ENCODE assay signal across 8 cellular contexts in the genomic region with DNA sequence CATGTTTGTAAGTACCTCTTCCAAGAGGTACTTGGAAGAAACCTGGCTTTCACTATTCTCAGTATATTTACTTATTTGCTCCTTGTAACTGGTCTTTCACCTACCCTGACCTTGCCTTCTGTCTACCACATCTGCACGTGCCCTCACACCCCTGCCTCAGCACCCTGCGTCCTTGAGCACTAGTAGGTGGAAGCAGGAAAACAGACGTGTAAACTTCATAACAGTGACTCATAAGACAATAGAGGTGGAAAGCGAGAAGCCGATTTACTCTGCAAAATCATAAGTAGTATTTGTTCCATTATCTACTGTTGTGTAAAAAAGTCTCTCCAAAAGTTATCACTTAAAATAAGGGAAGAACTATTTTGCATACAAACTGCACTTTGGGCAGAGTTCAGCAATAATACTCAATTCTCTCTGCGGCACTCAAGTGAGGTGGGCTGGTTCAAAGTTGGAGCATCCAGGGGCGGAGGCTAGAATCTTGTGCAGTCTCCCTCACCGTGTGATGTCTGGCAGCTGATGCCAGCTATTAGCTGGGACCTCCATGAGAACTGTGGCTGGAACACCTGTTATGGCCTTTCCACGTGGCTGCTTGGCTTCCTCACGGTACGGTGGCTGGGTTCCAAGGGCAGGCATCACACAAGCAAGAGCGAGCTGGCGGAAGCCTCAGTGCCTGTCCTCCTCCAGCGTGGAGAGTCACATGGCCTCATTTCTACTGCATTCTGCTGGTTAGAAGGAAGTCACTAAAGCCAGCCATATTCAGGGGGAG. TPM values are rescaled to one million over a fixed set of nuclear protein-coding genes. Genes with fewer than 3 reads are reported as not detected.
DNase-seq lines count a peak whose midpoint lies in the region; ATAC-seq, FAIRE-seq and TF ChIP-seq lines count a peak whose summit lies in the region.

No MANE protein-coding gene starts in this region.

- H3K4me3 ChIP-seq in Jurkat, Clone E6-1 (ENCODE audit: low read length): no peak overlapping the region
- no peak overlapping the region for H3K4me3 ChIP-seq in K562

- TF ChIP-seq RAD21 in K562 (CRISPR knock-in tag; conservative IDR thresholded peaks at IDR 0.05 in 1 of 2, IDR thresholded peaks at IDR 0.05 in 1 of 2): no peak

- H3K9me1 ChIP-seq in K562 (ENCODE audit: control insufficient read depth, insufficient read depth, low read length): no peaks in the 10 kb centered on the region

- no peak overlapping the region for H3K27ac ChIP-seq in K562 (ENCODE audit: extremely low read depth, low read depth, low read length)

- BruUV-seq in K562 (replicated peaks; lab: Mats Ljungman, UMichigan): no TSS peak

- intact Hi-C loops in K562 (cut with micrococcal nuclease): no loop called here

- WGBS in K562 (ENCODE audit: insufficient coverage, low coverage, missing lambda C conversion rate): 62% methylated on average over 14 of the region's 14 CpGs

- H3K36me3 Mint-ChIP-seq in T-helper 2 cell treated with Interferon-gamma antibody and Interleukin-4, amounts not matched to agents 5 μg/mL and 100 μg/mL, for 36 hours (ENCODE audit: low read depth): peaks cover 23% of the 10 kb centered on the region

- H3K4me1 ChIP-seq in K562 (replicated peaks in 1 of 2; ENCODE audit: control insufficient read depth in 2 of 2, insufficient read depth in 2 of 2, low read length in 2 of 2): peaks cover 0 to 4% of the 10 kb centered on the region in 2 experiments; a peak in 2 of 5 replicates

- in situ Hi-C loops in K562 (cut with MboI): no loop called here

- TF ChIP-seq EP300 in K562 (IDR thresholded peaks at IDR 0.05; ENCODE audit: low read length): no peak

- H3K4me2 ChIP-seq in K562 (ENCODE audit: insufficient read depth, low read length): no peak overlapping the region

- H4K20me1 ChIP-seq in K562 (replicated peaks; ENCODE audit: control insufficient read depth, insufficient read depth, low read length): no peaks in the 10 kb centered on the region; the same call in 1 of the 2 replicates

- ATAC-seq in GM18867 (IDR thresholded peaks at IDR 0.05; ENCODE audit: unreplicated experiment): peak; percentile 61
- peak; percentile 48; the same call in 2 of the 3 replicates for ATAC-seq in K562
- ATAC-seq in HG03469 (IDR thresholded peaks at IDR 0.05; ENCODE audit: unreplicated experiment): no peak

- H3K4me1 Mint-ChIP-seq in T-helper 2 cell treated with Interferon-gamma antibody and Interleukin-4, amounts not matched to agents 5 μg/mL and 100 μg/mL, for 36 hours (ENCODE audit: low read depth): peaks cover 38% of the 10 kb centered on the region

- H3K9me3 Mint-ChIP-seq in T-helper 2 cell treated with Interferon-gamma antibody and Interleukin-4, amounts not matched to agents 5 μg/mL and 100 μg/mL, for 36 hours: no peaks in the 10 kb centered on the region

- POLR2A ChIA-PET in K562 (lab: Yijun Ruan, JAX): interaction anchor here (0.6 to 2.0 kb wide), 2 partner anchors 19 to 801 kb away, joined by 3 to 4 read pairs; no protein-coding TSS in a partner anchor

- no peak for TF ChIP-seq POLR2A in K562 (conservative IDR thresholded peaks at IDR 0.05)

- TF ChIP-seq CTCF in K562 (IDR thresholded peaks at IDR 0.05 in 2 of 3, conservative IDR thresholded peaks at IDR 0.05 in 1 of 3; ENCODE audit: insufficient read depth in 2 of 3, low read depth in 1 of 3, low read length in 3 of 3): no peak

- peak overlapping the region; percentile 28 for H2AFZ ChIP-seq in K562 (ENCODE audit: low read depth, low read length)

- H3K27ac Mint-ChIP-seq in T-helper 2 cell treated with Interferon-gamma antibody and Interleukin-4, amounts not matched to agents 5 μg/mL and 100 μg/mL, for 36 hours: peak overlapping the region; percentile 88

- peak overlapping the region in 1 of 2 experiments; percentile 79; a peak in 2 of 4 replicates for H3K9ac ChIP-seq in K562 (ENCODE audit: insufficient read depth in 1 of 2, low read depth in 2 of 2, low read length in 2 of 2)

- no peaks in the 10 kb centered on the region; the same call in 2 of the 3 replicates for H3K79me2 ChIP-seq in K562 (ENCODE audit: control insufficient read depth, insufficient read depth, low read length)

- H3K27me3 ChIP-seq in K562 (ENCODE audit: control insufficient read depth in 2 of 2, insufficient read depth in 2 of 2, low read length in 2 of 2): no peaks in the 10 kb centered on the region

- DNase-seq in Jurkat, Clone E6-1 (ENCODE audit: low read depth, low spot score): peak; percentile 57
- peak; percentile 58 for DNase-seq in T-helper 2 cell treated with Interferon-gamma antibody and Interleukin-4, amounts not matched to agents 5 μg/mL and 100 μg/mL, for 36 hours (ENCODE audit: low spot score)
- DNase-seq in K562 (ENCODE audit: extremely low read depth in 1 of 4, low spot score in 3 of 4) (no peak), medulla oblongata (ENCODE audit: extremely low spot score) (peak; percentile 86), HuH-7.5 (ENCODE audit: low spot score) (no peak)
- peak; percentile 21 to 35 for DNase-seq in stimulated activated CD8-positive, alpha-beta memory T cell treated with anti-CD3 and anti-CD28 coated beads, Interleukin-7, amount 100 ng/mL, for 4 hours (ENCODE audit: low read depth in 2 of 2)

- no peak for FAIRE-seq in K562 (lab: Jason Lieb, UNC)

- H3K4me3 Mint-ChIP-seq in T-helper 2 cell treated with Interferon-gamma antibody and Interleukin-4, amounts not matched to agents 5 μg/mL and 100 μg/mL, for 36 hours: peak overlapping the region; percentile 83

- H3K36me3 ChIP-seq in K562 (ENCODE audit: control insufficient read depth, insufficient read depth, low read length): no peaks in the 10 kb centered on the region

- no peaks in the 10 kb centered on the region for H3K9me3 ChIP-seq in K562 (replicated peaks; ENCODE audit: control insufficient read depth, insufficient read depth, low read depth, low read length)

- no peaks in the 10 kb centered on the region for H3K27me3 Mint-ChIP-seq in T-helper 2 cell treated with Interferon-gamma antibody and Interleukin-4, amounts not matched to agents 5 μg/mL and 100 μg/mL, for 36 hours (ENCODE audit: low read depth)

- CTCF ChIA-PET in K562 (lab: Yijun Ruan, JAX; ENCODE audit: low intra/inter-chr PET ratio): no interaction called here

RNA-seq across cellular contexts. Expression of gene PACS1, which starts 30.4 kb away (rescaled TPM):
- 33.5 TPM for polyA plus RNA-seq in Jurkat, Clone E6-1 (2012; ENCODE audit: insufficient read depth, insufficient read length)
- total RNA-seq in K562 (2011; cell fraction: chromatin; rRNA removed; ENCODE audit: low replicate concordance): 112 and 174 TPM in 2 replicates
- 70.5 and 77.0 TPM in 2 replicates for total RNA-seq in K562 (2011; cell fraction: nucleolus; rRNA removed)
- total RNA-seq in K562 (2011; cell fraction: nucleoplasm; rRNA removed): 73.4 and 92.7 TPM in 2 replicates
- total RNA-seq in K562 (2014; rRNA removed): 7.3 and 8.5 TPM in 2 replicates
- 6.6 and 12.0 TPM in 2 replicates for total RNA-seq in K562 (2014; rRNA removed; fragmentation: Illumina TruSeq; extraction: Trizol)
- 6.5 and 8.2 TPM in 2 replicates for total RNA-seq in K562 (2015; rRNA removed; fragmentation: Illumina TruSeq; extraction: Trizol)
- total RNA-seq in K562 (2021): 25.6 and 28.1 TPM in 2 replicates
- polyA plus RNA-seq in K562 (2011; rRNA removed): 11.2 and 15.2 TPM in 2 replicates
- polyA plus RNA-seq in K562 (2011; cell fraction: cytosol; rRNA removed): 6.4 and 9.1 TPM in 2 replicates
- 21.1 and 26.5 TPM in 2 replicates for polyA plus RNA-seq in K562 (2011; cell fraction: nucleus; rRNA removed)
- polyA plus RNA-seq in K562 (2012): 18.7 and 25.8 TPM in 2 replicates
- polyA plus RNA-seq in K562 (2014; fragmentation: Illumina TruSeq; extraction: Trizol): 18.9 and 22.1 TPM in 2 replicates
- under 1 TPM; 0.34 to 0.38 TPM for polyA plus RNA-seq in K562 (2014; fragmentation: Nextera tagmentation; extraction: Ambion mirVana)
- 13.1 and 15.8 TPM in 2 replicates for polyA plus RNA-seq in K562 (2014; rRNA removed)
- 34.0 and 37.5 TPM in 2 replicates for polyA minus RNA-seq in K562 (2011; rRNA and poly(A)+ RNA removed)
- 26.1 and 37.0 TPM in 2 replicates for polyA minus RNA-seq in K562 (2011; cell fraction: cytosol; rRNA and poly(A)+ RNA removed)
- polyA minus RNA-seq in K562 (2011; cell fraction: nucleus; rRNA and poly(A)+ RNA removed): 15.1 and 22.9 TPM in 2 replicates

RNA-seq across cellular contexts. Expression of gene SF3B2, which starts 48.3 kb away (rescaled TPM):
- polyA plus RNA-seq in Jurkat, Clone E6-1 (2012; ENCODE audit: insufficient read depth, insufficient read length): 291 TPM
- 205 and 214 TPM in 2 replicates for total RNA-seq in K562 (2011; cell fraction: chromatin; rRNA removed; ENCODE audit: low replicate concordance)
- 106 and 120 TPM in 2 replicates for total RNA-seq in K562 (2011; cell fraction: nucleolus; rRNA removed)
- total RNA-seq in K562 (2011; cell fraction: nucleoplasm; rRNA removed): 138 and 174 TPM in 2 replicates
- total RNA-seq in K562 (2014; rRNA removed) (215 TPM in 2 replicates), K562 (2014; rRNA removed; fragmentation: Illumina TruSeq; extraction: Trizol) (122 and 133 TPM in 2 replicates), K562 (2015; rRNA removed; fragmentation: Illumina TruSeq; extraction: Trizol) (157 and 163 TPM in 2 replicates), K562 (2021) (233 and 248 TPM in 2 replicates)
- polyA plus RNA-seq in K562 (2011; rRNA removed) (60.8 and 85.9 TPM in 2 replicates), K562 (2014; fragmentation: Illumina TruSeq; extraction: Trizol) (236 and 246 TPM in 2 replicates), K562 (2014; fragmentation: Nextera tagmentation; extraction: Ambion mirVana) (10 to 100 TPM; 58.3 to 93.8 TPM), K562 (2014; rRNA removed) (114 and 169 TPM in 2 replicates)
- polyA plus RNA-seq in K562 (2011; cell fraction: cytosol; rRNA removed): 79.1 and 143 TPM in 2 replicates
- 147 and 154 TPM in 2 replicates for polyA plus RNA-seq in K562 (2011; cell fraction: nucleus; rRNA removed)
- 163 and 198 TPM in 2 replicates for polyA plus RNA-seq in K562 (2012)
- 54.7 and 73.9 TPM in 2 replicates for polyA minus RNA-seq in K562 (2011; rRNA and poly(A)+ RNA removed)
- 70.6 and 94.1 TPM in 2 replicates for polyA minus RNA-seq in K562 (2011; cell fraction: cytosol; rRNA and poly(A)+ RNA removed)
- 27.5 and 55.3 TPM in 2 replicates for polyA minus RNA-seq in K562 (2011; cell fraction: nucleus; rRNA and poly(A)+ RNA removed)

RNA-seq across cellular contexts. Expression of gene GAL3ST3, which starts 51.5 kb away (rescaled TPM):
- polyA plus RNA-seq in Jurkat, Clone E6-1 (2012; ENCODE audit: insufficient read depth, insufficient read length): not detected
- not detected in 2 replicates for total RNA-seq in K562 (2011; cell fraction: chromatin; rRNA removed; ENCODE audit: low replicate concordance)
- not detected in 2 replicates for total RNA-seq in K562 (2011; cell fraction: nucleolus; rRNA removed)
- not detected in 2 replicates for total RNA-seq in K562 (2011; cell fraction: nucleoplasm; rRNA removed)
- total RNA-seq in K562 (2014; rRNA removed): not detected in 2 replicates
- total RNA-seq in K562 (2014; rRNA removed; fragmentation: Illumina TruSeq; extraction: Trizol): not detected in 2 replicates
- total RNA-seq in K562 (2015; rRNA removed; fragmentation: Illumina TruSeq; extraction: Trizol): not detected in 2 replicates
- not detected in 2 replicates for total RNA-seq in K562 (2021)
- polyA plus RNA-seq in K562 (2011; rRNA removed): not detected in 2 replicates
- polyA plus RNA-seq in K562 (2011; cell fraction: cytosol; rRNA removed): not detected in 2 replicates
- polyA plus RNA-seq in K562 (2011; cell fraction: nucleus; rRNA removed): not detected in 2 replicates
- polyA plus RNA-seq in K562 (2012): not detected in 2 replicates
- polyA plus RNA-seq in K562 (2014; fragmentation: Illumina TruSeq; extraction: Trizol): not detected in 2 replicates
- not detected for polyA plus RNA-seq in K562 (2014; fragmentation: Nextera tagmentation; extraction: Ambion mirVana)
- polyA plus RNA-seq in K562 (2014; rRNA removed): not detected in 2 replicates
- not detected in 2 replicates for polyA minus RNA-seq in K562 (2011; rRNA and poly(A)+ RNA removed)
- polyA minus RNA-seq in K562 (2011; cell fraction: cytosol; rRNA and poly(A)+ RNA removed): not detected in 2 replicates
- not detected in 2 replicates for polyA minus RNA-seq in K562 (2011; cell fraction: nucleus; rRNA and poly(A)+ RNA removed)

Comparison
In these comparisons a context has a peak if more than half of its experiments do, and no peak if none do; other contexts are left out.
1. DNase-seq: peak in Jurkat, Clone E6-1 (single experiment), T-helper 2 cell treated with Interferon-gamma antibody and Interleukin-4, amounts not matched to agents 5 μg/mL and 100 μg/mL, for 36 hours (single experiment), medulla oblongata (single experiment) and stimulated activated CD8-positive, alpha-beta memory T cell treated with anti-CD3 and anti-CD28 coated beads, Interleukin-7, amount 100 ng/mL, for 4 hours (2 of 2); none in K562 (0 of 4) and HuH-7.5 (single experiment).